27 cellular contexts compared by ENCODE assay signal in the genomic region with DNA sequence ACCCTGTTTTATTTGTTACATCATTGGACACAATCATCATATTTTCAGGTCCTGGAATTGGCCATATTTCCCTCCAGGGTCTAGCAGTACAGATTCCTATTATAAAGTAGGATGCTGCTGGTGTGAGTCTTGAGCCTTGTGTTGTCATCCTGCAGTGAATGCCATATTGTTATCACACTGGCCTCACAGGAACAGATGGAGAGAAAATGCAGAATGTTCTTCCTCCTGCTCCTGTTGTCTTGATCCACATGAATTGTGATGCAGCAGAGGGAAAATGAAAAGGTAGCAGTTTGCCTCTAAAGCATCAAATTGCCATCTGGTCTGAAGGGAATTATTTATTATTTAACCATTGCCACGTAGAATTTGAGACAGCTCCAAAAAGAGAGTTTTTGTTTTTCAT.
"Had no signal": no experiment of that assay in that cellular context is flagged by ENCODE, and none has a peak within 500 bp of the region (broad histone marks: within the 10 kb centered on the region; RNA-seq: fewer than 3 reads in every experiment).

No MANE protein-coding gene starts in this region.

- H3K36me3 Mint-ChIP-seq: immature natural killer cell; memory B cell; natural killer cell; stimulated activated memory B cell treated with anti-CD40 and anti-IgM and Interleukin-4, amounts not matched to agents 10 μg/mL and 1 μg/mL and 100 μg/mL, for 72 hours had no signal

- H3K4me3 Mint-ChIP-seq: immature natural killer cell; memory B cell; natural killer cell; nephron progenitor cell; stimulated activated memory B cell treated with anti-CD40 and anti-IgM and Interleukin-4, amounts not matched to agents 10 μg/mL and 1 μg/mL and 100 μg/mL, for 72 hours had no signal

- H3K4me2 ChIP-seq: smooth muscle cell had no signal

- H3K4me1 Mint-ChIP-seq: immature natural killer cell; memory B cell; natural killer cell; nephron progenitor cell; stimulated activated memory B cell treated with anti-CD40 and anti-IgM and Interleukin-4, amounts not matched to agents 10 μg/mL and 1 μg/mL and 100 μg/mL, for 72 hours had no signal

- H3K27me3 ChIP-seq: left lung, ovary, right atrium auricular region, right lobe of liver, stomach, testis, thyroid gland, transverse colon, upper lobe of left lung, vagina had no signal

- H3K4me1 ChIP-seq: left lung, right atrium auricular region, right lobe of liver, stomach, testis, thyroid gland, transverse colon, upper lobe of left lung, vagina had no signal

- H3K9me3 Mint-ChIP-seq: memory B cell; nephron progenitor cell; stimulated activated memory B cell treated with anti-CD40 and anti-IgM and Interleukin-4, amounts not matched to agents 10 μg/mL and 1 μg/mL and 100 μg/mL, for 72 hours had no signal

- ATAC-seq: left colon; left lung; natural killer cell; right lobe of liver; stimulated activated memory B cell treated with anti-CD40 and anti-IgM and Interleukin-4, amounts not matched to agents 10 μg/mL and 1 μg/mL and 100 μg/mL, for 72 hours had no signal

- H3K4me3 ChIP-seq: left lung, lung, ovary, right atrium auricular region, right lobe of liver, smooth muscle cell, stomach, testis, thyroid gland, transverse colon, upper lobe of left lung, vagina had no signal

- H3K9me3 ChIP-seq: left lung, ovary, right lobe of liver, testis, thyroid gland, transverse colon, upper lobe of left lung, vagina had no signal

- H3K27me3 Mint-ChIP-seq: memory B cell; stimulated activated memory B cell treated with anti-CD40 and anti-IgM and Interleukin-4, amounts not matched to agents 10 μg/mL and 1 μg/mL and 100 μg/mL, for 72 hours had no signal

- H3K27ac ChIP-seq: left lung, ovary, right atrium auricular region, right lobe of liver, stomach, testis, thyroid gland, transverse colon, upper lobe of left lung, vagina had no signal

- H3K36me3 ChIP-seq: left lung, ovary, right atrium auricular region, right lobe of liver, stomach, thyroid gland, transverse colon, upper lobe of left lung, vagina had no signal

- DNase-seq: hypothalamus; immature natural killer cell; kidney; left colon; left lung; midbrain; natural killer cell; nephron progenitor cell; ovary; posterior cingulate gyrus; right lobe of liver; stimulated activated CD4-positive, alpha-beta T cell treated with anti-CD3 and anti-CD28 coated beads, Interleukin-1b, Interleukin-23, amount 100 ng/mL, for 48 hours; stimulated activated CD4-positive, alpha-beta T cell treated with anti-CD3 and anti-CD28 coated beads, Interleukin-2, amount 100 ng/mL, for 48 hours; stimulated activated CD4-positive, alpha-beta T cell treated with anti-CD3 and anti-CD28 coated beads, Interleukin-4, amount 100 ng/mL, for 4 hours; stimulated activated CD8-positive, alpha-beta memory T cell treated with anti-CD3 and anti-CD28 coated beads, Interleukin-4, amount 100 ng/mL, for 48 hours; stimulated activated naive CD4-positive, alpha-beta T cell treated with Interleukin-2 at 50 U/mL for 16 hours; stomach; testis; thyroid gland; transverse colon; upper lobe of left lung had no signal

- H3K27ac Mint-ChIP-seq: immature natural killer cell; memory B cell; natural killer cell; nephron progenitor cell; stimulated activated memory B cell treated with anti-CD40 and anti-IgM and Interleukin-4, amounts not matched to agents 10 μg/mL and 1 μg/mL and 100 μg/mL, for 72 hours had no signal
